ENCODE assay signal across 10 cellular contexts in genomic region chr14:67166450-67166853, GRCh38. TPM values are rescaled to one million over a fixed set of nuclear protein-coding genes. Genes with fewer than 3 reads are reported as not detected.
DNase-seq lines count a peak whose midpoint lies in the region; ATAC-seq and TF ChIP-seq lines count a peak whose summit lies in the region.
"Had no signal": no experiment of that assay in that cellular context is flagged by ENCODE, and none has a peak within 500 bp of the region (broad histone marks: within the 10 kb centered on the region; RNA-seq: fewer than 3 reads in every experiment).

No MANE protein-coding gene starts in this region.

- peaks cover 6% of the 10 kb centered on the region for H3K4me1 Mint-ChIP-seq in activated T-cell treated with anti-CD3 and anti-CD28 coated beads, Interleukin-2, amount 50 U/mL, for 72 hours (ENCODE audit: low read depth)

- no peaks in the 10 kb centered on the region for H3K9me3 Mint-ChIP-seq in activated T-cell treated with anti-CD3 and anti-CD28 coated beads, Interleukin-2, amount 50 U/mL, for 72 hours
- H3K9me3 Mint-ChIP-seq: effector memory CD8-positive, alpha-beta T cell had no signal

- H3K27me3 ChIP-seq in left ventricle myocardium inferior (ENCODE audit: low read depth) (no peaks in the 10 kb centered on the region), right cardiac atrium (ENCODE audit: control insufficient read depth, insufficient read depth) (no peaks in the 10 kb centered on the region), hepatocyte (no peaks in the 10 kb centered on the region)

- 86% methylated on average over 5 of the region's 5 CpGs for WGBS in right cardiac atrium
- WGBS in hepatocyte (ENCODE audit: low lambda C conversion rate, missing lambda C conversion rate): 75% methylated on average over 5 of the region's 5 CpGs

- H3K79me2 ChIP-seq in hepatocyte: no peaks in the 10 kb centered on the region

- H4K20me1 ChIP-seq in hepatocyte (ENCODE audit: insufficient read depth, poor library complexity, severe bottlenecking): no peaks in the 10 kb centered on the region

- intact Hi-C loops in left ventricle myocardium inferior (cut with micrococcal nuclease): loop anchor here (5.0 kb wide), 1 partner anchor 121 kb away; no protein-coding TSS in a partner anchor
- intact Hi-C loops in right cardiac atrium (cut with DNase I): loop anchor here in 2 of 4 donors (5.0 kb wide), 2 partner anchors 116 to 121 kb away; no protein-coding TSS in a partner anchor

- H3K9me2 ChIP-seq in hepatocyte (replicated peaks; ENCODE audit: insufficient read depth): no peaks in the 10 kb centered on the region

- H3K4me1 ChIP-seq in left ventricle myocardium inferior: no peaks in the 10 kb centered on the region
- H3K4me1 ChIP-seq in right cardiac atrium (ENCODE audit: control insufficient read depth, insufficient read depth, low read length): no peaks in the 10 kb centered on the region
- no peaks in the 10 kb centered on the region for H3K4me1 ChIP-seq in hepatocyte (ENCODE audit: insufficient read depth)

- H3K27ac Mint-ChIP-seq in activated T-cell treated with anti-CD3 and anti-CD28 coated beads, Interleukin-2, amount 50 U/mL, for 72 hours: no peak overlapping the region
- H3K27ac Mint-ChIP-seq: effector memory CD8-positive, alpha-beta T cell had no signal

- no peak for DNase-seq in left ventricle myocardium inferior
- DNase-seq in right cardiac atrium: no peak
- DNase-seq in NCI-H2171 treated with DMSO at 0.1 percent for 48 hours (lab: John Stamatoyannopoulos, UW): peak; percentile 32
- DNase-seq in activated T-cell treated with anti-CD3 and anti-CD28 coated beads, Interleukin-2, amount 50 U/mL, for 72 hours: peak; percentile 25 to 28
- peak; percentile 51 for DNase-seq in hepatocyte (ENCODE audit: low spot score)
- peak; percentile 36 to 48 for DNase-seq in stimulated activated CD4-positive, alpha-beta T cell treated with anti-CD3 and anti-CD28 coated beads, Interleukin-2, amount 100 ng/mL, for 24 hours
- DNase-seq in activated CD4-positive, CD25-positive, alpha-beta regulatory T cell treated with anti-CD3 and anti-CD28 coated beads, Interleukin-2, amount 50 U/mL, for 72 hours: no peak
- DNase-seq in activated effector memory CD4-positive, alpha-beta T cell treated with anti-CD3 and anti-CD28 coated beads, Interleukin-2, amount 50 U/mL, for 16 hours: no peak

- TF ChIP-seq CTCF in left ventricle myocardium inferior (IDR thresholded peaks at IDR 0.05; ENCODE audit: borderline replicate concordance): peak; percentile 83
- peak; percentile 93 for TF ChIP-seq CTCF in hepatocyte (IDR thresholded peaks at IDR 0.05; ENCODE audit: poor library complexity)

- H3K27me3 Mint-ChIP-seq in activated T-cell treated with anti-CD3 and anti-CD28 coated beads, Interleukin-2, amount 50 U/mL, for 72 hours (ENCODE audit: low read depth): no peaks in the 10 kb centered on the region
- H3K27me3 Mint-ChIP-seq: effector memory CD8-positive, alpha-beta T cell had no signal

- H3K27ac ChIP-seq in left ventricle myocardium inferior (replicated peaks) (no peak overlapping the region), right cardiac atrium (ENCODE audit: low read length) (no peak overlapping the region), hepatocyte (no peak overlapping the region)

- H3K36me3 ChIP-seq in left ventricle myocardium inferior: peaks cover 26% of the 10 kb centered on the region
- no peaks in the 10 kb centered on the region for H3K36me3 ChIP-seq in hepatocyte (replicated peaks; ENCODE audit: insufficient read depth, low read depth)

- H3K9me3 ChIP-seq in left ventricle myocardium inferior (replicated peaks) (no peaks in the 10 kb centered on the region), right cardiac atrium (ENCODE audit: control insufficient read depth, low read length) (no peaks in the 10 kb centered on the region), hepatocyte (ENCODE audit: low read depth) (no peaks in the 10 kb centered on the region)

- no peak overlapping the region for H3K4me3 ChIP-seq in left ventricle myocardium inferior
- H3K4me3 ChIP-seq in right cardiac atrium (ENCODE audit: low read length): no peak overlapping the region
- no peak overlapping the region for H3K4me3 ChIP-seq in hepatocyte

- H3K4me2 ChIP-seq in hepatocyte: no peak overlapping the region

- no peak overlapping the region for H2AFZ ChIP-seq in hepatocyte

- ATAC-seq in right cardiac atrium: no peak
- ATAC-seq in activated T-cell treated with anti-CD3 and anti-CD28 coated beads, Interleukin-2, amount 50 U/mL, for 72 hours (replicated peaks in 1 of 2): no peak
- ATAC-seq: effector memory CD8-positive, alpha-beta T cell had no signal

- no peak overlapping the region for H3K4me3 Mint-ChIP-seq in activated T-cell treated with anti-CD3 and anti-CD28 coated beads, Interleukin-2, amount 50 U/mL, for 72 hours
- H3K4me3 Mint-ChIP-seq: effector memory CD8-positive, alpha-beta T cell had no signal

- H3K36me3 Mint-ChIP-seq in activated T-cell treated with anti-CD3 and anti-CD28 coated beads, Interleukin-2, amount 50 U/mL, for 72 hours (ENCODE audit: insufficient read depth in 2 of 2): peaks cover 2 to 4% of the 10 kb centered on the region in 2 donors

RNA-seq across cellular contexts. Expression of gene GARIN2, which starts 22.8 kb away (rescaled TPM):
- total RNA-seq in left ventricle myocardium inferior (not detected), right cardiac atrium (under 1 TPM in 2 of 4 donors, not detected in 2; 0.23 to 0.50 TPM), hepatocyte (not detected in 2 replicates)
- polyA plus RNA-seq in right cardiac atrium (not detected), hepatocyte (not detected in 2 replicates)
- not detected for total RNA-seq in activated T-cell treated with anti-CD3 and anti-CD28 coated beads, Interleukin-2, amount 50 U/mL, for 72 hours
- total RNA-seq: urinary bladder had no signal

Comparison
In these comparisons a context has a peak if more than half of its experiments do, and no peak if none do; other contexts are left out.
1. DNase-seq: peak in NCI-H2171 treated with DMSO at 0.1 percent for 48 hours (single experiment), activated T-cell treated with anti-CD3 and anti-CD28 coated beads, Interleukin-2, amount 50 U/mL, for 72 hours (2 of 2), hepatocyte (single experiment) and stimulated activated CD4-positive, alpha-beta T cell treated with anti-CD3 and anti-CD28 coated beads, Interleukin-2, amount 100 ng/mL, for 24 hours (2 of 2); none in left ventricle myocardium inferior (single experiment), right cardiac atrium (0 of 3), activated CD4-positive, CD25-positive, alpha-beta regulatory T cell treated with anti-CD3 and anti-CD28 coated beads, Interleukin-2, amount 50 U/mL, for 72 hours (single experiment) and activated effector memory CD4-positive, alpha-beta T cell treated with anti-CD3 and anti-CD28 coated beads, Interleukin-2, amount 50 U/mL, for 16 hours (single experiment).